1 cellular context compared by ENCODE assay signal in the genomic region with DNA sequence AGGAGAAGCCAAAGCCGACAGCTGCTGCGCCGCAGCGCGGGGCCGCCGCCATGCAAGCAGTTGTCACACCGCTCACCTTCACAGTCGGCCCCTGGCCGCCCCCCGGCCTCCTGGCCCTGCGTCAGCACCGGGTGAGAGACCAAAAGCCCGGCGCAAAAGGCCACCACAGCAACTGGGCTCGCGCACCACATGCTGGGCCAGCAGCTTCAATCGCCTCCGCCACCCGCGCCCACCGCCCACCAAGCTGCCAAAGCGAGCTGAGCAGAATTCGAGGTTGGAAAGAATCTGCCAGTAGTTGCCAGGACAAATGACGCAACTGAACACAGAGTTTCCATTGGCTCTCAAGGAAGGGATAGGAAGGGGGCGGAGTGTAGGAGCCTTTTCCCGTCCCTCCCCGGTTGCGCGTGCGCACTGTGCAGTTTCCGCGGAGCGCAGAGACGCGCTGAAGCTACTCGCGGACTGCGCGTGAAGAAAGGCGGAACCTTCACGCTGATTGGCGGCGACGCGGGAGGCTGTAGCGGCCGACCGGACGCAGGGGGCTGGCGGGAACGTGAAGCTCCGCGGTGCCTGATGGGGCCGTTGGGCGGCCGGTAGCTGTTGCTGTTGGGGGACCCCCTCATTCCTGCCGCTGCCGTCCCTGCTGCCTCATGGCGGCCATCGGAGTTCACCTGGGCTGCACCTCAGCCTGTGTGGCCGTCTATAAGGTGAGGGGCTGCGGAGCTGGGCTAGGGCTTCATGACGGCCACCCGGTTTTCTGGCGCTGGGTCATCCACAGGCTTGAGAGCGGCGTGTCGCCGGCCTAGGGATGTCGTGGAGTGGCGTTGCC.
A peak's percentile ranks its signal among the peaks of the same experiment; 100 is the strongest.
TF ChIP-seq lines count a peak whose summit lies in the region.

A gene (minus strand): TSS at position 282 of the 826 bp plus-strand sequence. CDS start 91 bp downstream, at position 191.
A gene with protein sequence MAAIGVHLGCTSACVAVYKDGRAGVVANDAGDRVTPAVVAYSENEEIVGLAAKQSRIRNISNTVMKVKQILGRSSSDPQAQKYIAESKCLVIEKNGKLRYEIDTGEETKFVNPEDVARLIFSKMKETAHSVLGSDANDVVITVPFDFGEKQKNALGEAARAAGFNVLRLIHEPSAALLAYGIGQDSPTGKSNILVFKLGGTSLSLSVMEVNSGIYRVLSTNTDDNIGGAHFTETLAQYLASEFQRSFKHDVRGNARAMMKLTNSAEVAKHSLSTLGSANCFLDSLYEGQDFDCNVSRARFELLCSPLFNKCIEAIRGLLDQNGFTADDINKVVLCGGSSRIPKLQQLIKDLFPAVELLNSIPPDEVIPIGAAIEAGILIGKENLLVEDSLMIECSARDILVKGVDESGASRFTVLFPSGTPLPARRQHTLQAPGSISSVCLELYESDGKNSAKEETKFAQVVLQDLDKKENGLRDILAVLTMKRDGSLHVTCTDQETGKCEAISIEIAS (plus strand): TSS at position 551 of the 826 bp plus-strand sequence. CDS start 97 bp downstream, at position 648.
A gene with protein sequence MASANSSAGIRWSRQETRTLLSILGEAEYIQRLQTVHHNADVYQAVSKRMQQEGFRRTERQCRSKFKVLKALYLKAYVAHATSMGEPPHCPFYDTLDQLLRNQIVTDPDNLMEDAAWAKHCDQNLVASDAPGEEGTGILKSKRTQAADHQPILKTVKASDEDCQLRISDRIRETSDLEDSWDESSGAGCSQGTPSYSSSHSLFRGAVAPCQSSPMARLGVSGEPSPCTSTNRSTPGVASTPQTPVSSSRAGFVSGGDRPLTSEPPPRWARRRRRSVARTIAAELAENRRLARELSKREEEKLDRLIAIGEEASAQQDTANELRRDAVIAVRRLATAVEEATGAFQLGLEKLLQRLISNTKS (plus strand): TSS at position 551 of the 826 bp plus-strand sequence. CDS start 3,979 bp downstream, outside the sequence.

TF ChIP-seq in SK-N-SH, 30 proteins besides CTCF, POLR2A, EP300 and RAD21 (continued from another document):
- TF ChIP-seq, protein P1, sequence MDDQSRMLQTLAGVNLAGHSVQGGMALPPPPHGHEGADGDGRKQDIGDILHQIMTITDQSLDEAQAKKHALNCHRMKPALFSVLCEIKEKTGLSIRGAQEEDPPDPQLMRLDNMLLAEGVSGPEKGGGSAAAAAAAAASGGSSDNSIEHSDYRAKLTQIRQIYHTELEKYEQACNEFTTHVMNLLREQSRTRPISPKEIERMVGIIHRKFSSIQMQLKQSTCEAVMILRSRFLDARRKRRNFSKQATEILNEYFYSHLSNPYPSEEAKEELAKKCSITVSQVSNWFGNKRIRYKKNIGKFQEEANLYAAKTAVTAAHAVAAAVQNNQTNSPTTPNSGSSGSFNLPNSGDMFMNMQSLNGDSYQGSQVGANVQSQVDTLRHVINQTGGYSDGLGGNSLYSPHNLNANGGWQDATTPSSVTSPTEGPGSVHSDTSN (IDR thresholded peaks at IDR 0.05): peak; percentile 58
- TF ChIP-seq CHD2 (IDR thresholded peaks at IDR 0.05; ENCODE audit: low read length, partially characterized antibody): peak; percentile 96
- TF ChIP-seq, protein P2, sequence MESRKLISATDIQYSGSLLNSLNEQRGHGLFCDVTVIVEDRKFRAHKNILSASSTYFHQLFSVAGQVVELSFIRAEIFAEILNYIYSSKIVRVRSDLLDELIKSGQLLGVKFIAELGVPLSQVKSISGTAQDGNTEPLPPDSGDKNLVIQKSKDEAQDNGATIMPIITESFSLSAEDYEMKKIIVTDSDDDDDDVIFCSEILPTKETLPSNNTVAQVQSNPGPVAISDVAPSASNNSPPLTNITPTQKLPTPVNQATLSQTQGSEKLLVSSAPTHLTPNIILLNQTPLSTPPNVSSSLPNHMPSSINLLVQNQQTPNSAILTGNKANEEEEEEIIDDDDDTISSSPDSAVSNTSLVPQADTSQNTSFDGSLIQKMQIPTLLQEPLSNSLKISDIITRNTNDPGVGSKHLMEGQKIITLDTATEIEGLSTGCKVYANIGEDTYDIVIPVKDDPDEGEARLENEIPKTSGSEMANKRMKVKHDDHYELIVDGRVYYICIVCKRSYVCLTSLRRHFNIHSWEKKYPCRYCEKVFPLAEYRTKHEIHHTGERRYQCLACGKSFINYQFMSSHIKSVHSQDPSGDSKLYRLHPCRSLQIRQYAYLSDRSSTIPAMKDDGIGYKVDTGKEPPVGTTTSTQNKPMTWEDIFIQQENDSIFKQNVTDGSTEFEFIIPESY (IDR thresholded peaks at IDR 0.05; ENCODE audit: borderline replicate concordance, low read depth): peak; percentile 91; the same call in 1 of the 2 replicates
- peak; percentile 99 for TF ChIP-seq RFX5 (IDR thresholded peaks at IDR 0.05; ENCODE audit: low read length)
- no peak for TF ChIP-seq SMC3 (IDR thresholded peaks at IDR 0.05; ENCODE audit: low read depth, low read length)
- TF ChIP-seq EZH2phosphoT487 (IDR thresholded peaks at IDR 0.05; ENCODE audit: borderline replicate concordance, low read depth): no peak
- TF ChIP-seq, protein P3, sequence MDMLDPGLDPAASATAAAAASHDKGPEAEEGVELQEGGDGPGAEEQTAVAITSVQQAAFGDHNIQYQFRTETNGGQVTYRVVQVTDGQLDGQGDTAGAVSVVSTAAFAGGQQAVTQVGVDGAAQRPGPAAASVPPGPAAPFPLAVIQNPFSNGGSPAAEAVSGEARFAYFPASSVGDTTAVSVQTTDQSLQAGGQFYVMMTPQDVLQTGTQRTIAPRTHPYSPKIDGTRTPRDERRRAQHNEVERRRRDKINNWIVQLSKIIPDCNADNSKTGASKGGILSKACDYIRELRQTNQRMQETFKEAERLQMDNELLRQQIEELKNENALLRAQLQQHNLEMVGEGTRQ (IDR thresholded peaks at IDR 0.05; ENCODE audit: borderline replicate concordance, low read depth, low read length): no peak
- TF ChIP-seq, protein P4, sequence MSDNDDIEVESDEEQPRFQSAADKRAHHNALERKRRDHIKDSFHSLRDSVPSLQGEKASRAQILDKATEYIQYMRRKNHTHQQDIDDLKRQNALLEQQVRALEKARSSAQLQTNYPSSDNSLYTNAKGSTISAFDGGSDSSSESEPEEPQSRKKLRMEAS (IDR thresholded peaks at IDR 0.05; ENCODE audit: low read depth): no peak; the same call in none of the 2 replicates
- TF ChIP-seq, protein P5, sequence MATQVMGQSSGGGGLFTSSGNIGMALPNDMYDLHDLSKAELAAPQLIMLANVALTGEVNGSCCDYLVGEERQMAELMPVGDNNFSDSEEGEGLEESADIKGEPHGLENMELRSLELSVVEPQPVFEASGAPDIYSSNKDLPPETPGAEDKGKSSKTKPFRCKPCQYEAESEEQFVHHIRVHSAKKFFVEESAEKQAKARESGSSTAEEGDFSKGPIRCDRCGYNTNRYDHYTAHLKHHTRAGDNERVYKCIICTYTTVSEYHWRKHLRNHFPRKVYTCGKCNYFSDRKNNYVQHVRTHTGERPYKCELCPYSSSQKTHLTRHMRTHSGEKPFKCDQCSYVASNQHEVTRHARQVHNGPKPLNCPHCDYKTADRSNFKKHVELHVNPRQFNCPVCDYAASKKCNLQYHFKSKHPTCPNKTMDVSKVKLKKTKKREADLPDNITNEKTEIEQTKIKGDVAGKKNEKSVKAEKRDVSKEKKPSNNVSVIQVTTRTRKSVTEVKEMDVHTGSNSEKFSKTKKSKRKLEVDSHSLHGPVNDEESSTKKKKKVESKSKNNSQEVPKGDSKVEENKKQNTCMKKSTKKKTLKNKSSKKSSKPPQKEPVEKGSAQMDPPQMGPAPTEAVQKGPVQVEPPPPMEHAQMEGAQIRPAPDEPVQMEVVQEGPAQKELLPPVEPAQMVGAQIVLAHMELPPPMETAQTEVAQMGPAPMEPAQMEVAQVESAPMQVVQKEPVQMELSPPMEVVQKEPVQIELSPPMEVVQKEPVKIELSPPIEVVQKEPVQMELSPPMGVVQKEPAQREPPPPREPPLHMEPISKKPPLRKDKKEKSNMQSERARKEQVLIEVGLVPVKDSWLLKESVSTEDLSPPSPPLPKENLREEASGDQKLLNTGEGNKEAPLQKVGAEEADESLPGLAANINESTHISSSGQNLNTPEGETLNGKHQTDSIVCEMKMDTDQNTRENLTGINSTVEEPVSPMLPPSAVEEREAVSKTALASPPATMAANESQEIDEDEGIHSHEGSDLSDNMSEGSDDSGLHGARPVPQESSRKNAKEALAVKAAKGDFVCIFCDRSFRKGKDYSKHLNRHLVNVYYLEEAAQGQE (IDR thresholded peaks at IDR 0.05; ENCODE audit: low read depth, low read length): no peak
- peak; percentile 96 for TF ChIP-seq NRF1 (IDR thresholded peaks at IDR 0.05; ENCODE audit: low read depth, low read length)
- TF ChIP-seq ELF1 (IDR thresholded peaks at IDR 0.05): peak; percentile 76
- TF ChIP-seq FOSL2 (IDR thresholded peaks at IDR 0.05; ENCODE audit: borderline replicate concordance, low read depth): no peak
- TF ChIP-seq NFIC (IDR thresholded peaks at IDR 0.05; ENCODE audit: borderline replicate concordance): no peak
- no peak for TF ChIP-seq TEAD4 (IDR thresholded peaks at IDR 0.05; ENCODE audit: borderline replicate concordance, insufficient read depth)
- TF ChIP-seq RXRA (IDR thresholded peaks at IDR 0.05; ENCODE audit: borderline replicate concordance, low read depth): no peak
- TF ChIP-seq GABPA (IDR thresholded peaks at IDR 0.05; ENCODE audit: low read depth): peak; percentile 77
- TF ChIP-seq JUND (IDR thresholded peaks at IDR 0.05): no peak
- TF ChIP-seq SIN3A (IDR thresholded peaks at IDR 0.05; ENCODE audit: borderline replicate concordance, low read depth, low read length): peak; percentile 15; the same call in 1 of the 2 replicates
- no peak for TF ChIP-seq FOXJ3 (CRISPR knock-in tag; IDR thresholded peaks at IDR 0.05)
- no peak for TF ChIP-seq RCOR1 (IDR thresholded peaks at IDR 0.05; ENCODE audit: low read length)
- peak; percentile 78; the same call in 1 of the 2 replicates for TF ChIP-seq TAF1 (IDR thresholded peaks at IDR 0.05; ENCODE audit: borderline replicate concordance, low read depth, low read length)
